In the genomic region with DNA sequence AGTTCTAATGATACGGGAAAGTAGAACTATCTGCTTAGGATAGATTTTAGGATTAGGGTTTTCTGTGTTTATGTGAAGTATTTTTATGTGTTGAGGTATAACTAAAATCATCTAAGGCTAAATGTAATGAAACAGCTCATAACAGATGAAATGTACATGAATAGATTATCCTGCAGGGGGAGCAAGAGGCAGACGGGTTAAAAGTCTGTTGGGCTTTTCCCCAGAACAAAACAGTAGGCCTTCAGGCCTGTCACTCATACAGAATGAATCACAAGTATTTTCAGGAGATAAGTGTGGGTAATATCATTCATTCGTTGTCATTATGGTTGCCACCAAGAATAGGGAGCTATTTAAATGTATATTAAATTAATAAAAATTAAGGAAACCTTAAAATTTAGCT, we compare ENCODE assay signal across 8 cellular contexts.
A peak's percentile ranks its signal among the peaks of the same experiment; 100 is the strongest.
DNase-seq lines count a peak whose midpoint lies in the region; ATAC-seq and TF ChIP-seq lines count a peak whose summit lies in the region.

No MANE protein-coding gene starts in this region.

- no peak overlapping the region for H3K4me3 Mint-ChIP-seq in CD4-positive, alpha-beta T cell
- H3K4me3 Mint-ChIP-seq in activated T-cell treated with anti-CD3 and anti-CD28 coated beads, Interleukin-2, amount 50 U/mL, for 4 hours, result no peak overlapping the region

- no peaks in the 10 kb centered on the region for H3K9me3 ChIP-seq in CD4-positive, alpha-beta T cell (ENCODE audit: control insufficient read depth, low read length)

- H3K27me3 ChIP-seq in CD4-positive, alpha-beta T cell (ENCODE audit: control insufficient read depth, insufficient read depth, low read length), result no peaks in the 10 kb centered on the region

- peak; percentile 48 for ATAC-seq in CD4-positive, alpha-beta T cell (ENCODE audit: poor library complexity)
- peak; percentile 67 for ATAC-seq in GM19372 (IDR thresholded peaks at IDR 0.05; ENCODE audit: low read depth, unreplicated experiment)
- ATAC-seq in activated T-cell treated with anti-CD3 and anti-CD28 coated beads, Interleukin-2, amount 50 U/mL, for 4 hours, result peak; percentile 95
- no peak for ATAC-seq in HG03025 (IDR thresholded peaks at IDR 0.05; ENCODE audit: low FRiP score, unreplicated experiment)
- no peak for ATAC-seq in GM18873 (IDR thresholded peaks at IDR 0.05; ENCODE audit: low FRiP score, unreplicated experiment)

- H3K27me3 Mint-ChIP-seq in CD4-positive, alpha-beta T cell, result no peaks in the 10 kb centered on the region
- no peaks in the 10 kb centered on the region for H3K27me3 Mint-ChIP-seq in activated T-cell treated with anti-CD3 and anti-CD28 coated beads, Interleukin-2, amount 50 U/mL, for 4 hours (ENCODE audit: low read depth)

- CTCF ChIA-PET in CD4-positive, alpha-beta T cell (lab: Charles Lee), result interaction anchor here (0.6 to 3.1 kb wide), 6 partner anchors 9 to 489 kb away, joined by 3 to 16 read pairs (median 4); no protein-coding TSS in a partner anchor

- TF ChIP-seq CTCF in CD4-positive, alpha-beta T cell (IDR thresholded peaks at IDR 0.05), result peak; percentile 56
- TF ChIP-seq CTCF in retinal pigment epithelial cell (conservative IDR thresholded peaks at IDR 0.05; ENCODE audit: low read depth, low read length), result peak; percentile 62

- H3K9me3 Mint-ChIP-seq in CD4-positive, alpha-beta T cell, result no peaks in the 10 kb centered on the region
- H3K9me3 Mint-ChIP-seq in activated T-cell treated with anti-CD3 and anti-CD28 coated beads, Interleukin-2, amount 50 U/mL, for 4 hours, result no peaks in the 10 kb centered on the region

- peaks cover 5% of the 10 kb centered on the region for H3K4me1 Mint-ChIP-seq in CD4-positive, alpha-beta T cell (ENCODE audit: low read depth)
- H3K4me1 Mint-ChIP-seq in activated T-cell treated with anti-CD3 and anti-CD28 coated beads, Interleukin-2, amount 50 U/mL, for 4 hours (ENCODE audit: low read depth), result peaks cover 12% of the 10 kb centered on the region

- H3K36me3 Mint-ChIP-seq in CD4-positive, alpha-beta T cell (ENCODE audit: low read depth), result peaks cover 98% of the 10 kb centered on the region
- peaks cover 45% of the 10 kb centered on the region for H3K36me3 Mint-ChIP-seq in activated T-cell treated with anti-CD3 and anti-CD28 coated beads, Interleukin-2, amount 50 U/mL, for 4 hours (ENCODE audit: insufficient read depth)

- intact Hi-C loops in CD4-positive, alpha-beta T cell (cut with DNase I, micrococcal nuclease), result loop anchor here (1.0 to 5.0 kb wide), 3 partner anchors 353 to 565 kb away; no protein-coding TSS in a partner anchor

- H3K27ac ChIP-seq in CD4-positive, alpha-beta T cell (ENCODE audit: low read depth, low read length), result no peak overlapping the region

- H3K4me3 ChIP-seq in retinal pigment epithelial cell (ENCODE audit: low read length), result no peak overlapping the region

- no peak overlapping the region for H3K27ac Mint-ChIP-seq in CD4-positive, alpha-beta T cell

- POLR2A ChIA-PET in CD4-positive, alpha-beta T cell (lab: Charles Lee), result interaction anchor here (1.7 kb wide), 1 partner anchor 357 kb away, joined by 5 read pairs; no protein-coding TSS in a partner anchor

- peak in 2 of 10 experiments; percentile 5 to 7 for DNase-seq in CD4-positive, alpha-beta T cell
- DNase-seq in NAMALWA (ENCODE audit: low spot score), result peak; percentile 61
- DNase-seq in activated T-cell treated with anti-CD3 and anti-CD28 coated beads, Interleukin-2, amount 50 U/mL, for 4 hours, result peak; percentile 12
- DNase-seq in glomerular visceral epithelial cell (ENCODE audit: extremely low spot score), result peak; percentile 50
- peak; percentile 8 for DNase-seq in retinal pigment epithelial cell (ENCODE audit: low read depth)

Comparison
In these comparisons a context has a peak if more than half of its experiments do, and no peak if none do; other contexts are left out.
1. ATAC-seq: peak in CD4-positive, alpha-beta T cell (single experiment), GM19372 (single experiment) and activated T-cell treated with anti-CD3 and anti-CD28 coated beads, Interleukin-2, amount 50 U/mL, for 4 hours (2 of 2); none in HG03025 (single experiment) and GM18873 (single experiment).